ENCODE assay signal across 1 cellular context in the genomic region with DNA sequence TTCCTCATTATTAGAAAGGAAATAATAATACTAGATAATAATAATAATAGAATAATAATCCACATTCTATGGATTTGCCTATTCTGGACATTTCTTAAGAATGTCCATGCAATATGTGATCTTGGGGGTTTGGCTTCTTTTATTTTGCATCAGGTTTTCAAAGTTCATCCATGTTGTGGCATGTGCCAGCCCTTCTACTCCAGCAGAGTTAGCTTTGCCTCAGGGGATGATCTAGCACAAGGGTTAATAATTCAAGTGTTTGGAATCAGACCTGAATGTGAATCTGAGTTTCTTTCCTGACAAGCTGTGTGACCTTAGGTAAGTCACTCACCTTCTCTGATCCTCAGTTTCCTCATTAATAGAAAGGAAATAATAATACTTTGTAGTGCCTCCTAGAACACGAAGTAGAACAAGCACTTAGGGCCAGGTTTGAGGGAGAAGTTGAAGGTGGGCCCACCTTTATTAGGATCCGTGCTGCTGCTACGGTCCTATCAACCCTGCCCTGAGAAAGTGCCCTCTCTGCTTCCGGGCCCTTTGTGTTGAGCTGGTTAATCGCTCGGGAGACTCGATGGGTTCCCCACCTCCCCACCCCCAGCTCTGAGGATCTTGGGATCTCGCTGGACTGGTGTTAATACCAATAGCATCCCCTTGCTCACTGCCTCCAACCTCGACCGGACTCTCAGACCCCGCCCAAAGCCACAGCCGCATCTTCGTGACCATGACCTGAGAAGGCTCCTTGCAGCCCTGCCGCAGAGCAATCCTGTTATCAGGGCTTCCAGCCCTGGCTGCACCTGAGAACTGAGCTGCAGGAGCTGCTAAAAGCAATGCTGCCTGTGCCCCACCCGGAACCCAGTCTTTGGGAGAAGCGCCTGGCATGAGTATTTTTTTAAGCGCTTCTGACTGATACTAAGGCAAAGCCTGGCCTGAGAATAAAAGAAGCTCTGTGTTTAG.
TF ChIP-seq lines count a peak whose summit lies in the region.

No MANE protein-coding gene starts in this region.

TF ChIP-seq in K562, 482 proteins besides CTCF, POLR2A, EP300 and RAD21 (continued from another document and continues in another):
- TF ChIP-seq, protein P1, sequence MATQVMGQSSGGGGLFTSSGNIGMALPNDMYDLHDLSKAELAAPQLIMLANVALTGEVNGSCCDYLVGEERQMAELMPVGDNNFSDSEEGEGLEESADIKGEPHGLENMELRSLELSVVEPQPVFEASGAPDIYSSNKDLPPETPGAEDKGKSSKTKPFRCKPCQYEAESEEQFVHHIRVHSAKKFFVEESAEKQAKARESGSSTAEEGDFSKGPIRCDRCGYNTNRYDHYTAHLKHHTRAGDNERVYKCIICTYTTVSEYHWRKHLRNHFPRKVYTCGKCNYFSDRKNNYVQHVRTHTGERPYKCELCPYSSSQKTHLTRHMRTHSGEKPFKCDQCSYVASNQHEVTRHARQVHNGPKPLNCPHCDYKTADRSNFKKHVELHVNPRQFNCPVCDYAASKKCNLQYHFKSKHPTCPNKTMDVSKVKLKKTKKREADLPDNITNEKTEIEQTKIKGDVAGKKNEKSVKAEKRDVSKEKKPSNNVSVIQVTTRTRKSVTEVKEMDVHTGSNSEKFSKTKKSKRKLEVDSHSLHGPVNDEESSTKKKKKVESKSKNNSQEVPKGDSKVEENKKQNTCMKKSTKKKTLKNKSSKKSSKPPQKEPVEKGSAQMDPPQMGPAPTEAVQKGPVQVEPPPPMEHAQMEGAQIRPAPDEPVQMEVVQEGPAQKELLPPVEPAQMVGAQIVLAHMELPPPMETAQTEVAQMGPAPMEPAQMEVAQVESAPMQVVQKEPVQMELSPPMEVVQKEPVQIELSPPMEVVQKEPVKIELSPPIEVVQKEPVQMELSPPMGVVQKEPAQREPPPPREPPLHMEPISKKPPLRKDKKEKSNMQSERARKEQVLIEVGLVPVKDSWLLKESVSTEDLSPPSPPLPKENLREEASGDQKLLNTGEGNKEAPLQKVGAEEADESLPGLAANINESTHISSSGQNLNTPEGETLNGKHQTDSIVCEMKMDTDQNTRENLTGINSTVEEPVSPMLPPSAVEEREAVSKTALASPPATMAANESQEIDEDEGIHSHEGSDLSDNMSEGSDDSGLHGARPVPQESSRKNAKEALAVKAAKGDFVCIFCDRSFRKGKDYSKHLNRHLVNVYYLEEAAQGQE (CRISPR knock-in tag; IDR thresholded peaks at IDR 0.05; ENCODE audit: low read depth), result no peak
- TF ChIP-seq CBX3 (IDR thresholded peaks at IDR 0.05; ENCODE audit: borderline replicate concordance in 1 of 2, low read length in 2 of 2), result peak in 1 of 2 experiments; percentile 10; a peak in 1 of 3 replicates
- TF ChIP-seq, protein P2, sequence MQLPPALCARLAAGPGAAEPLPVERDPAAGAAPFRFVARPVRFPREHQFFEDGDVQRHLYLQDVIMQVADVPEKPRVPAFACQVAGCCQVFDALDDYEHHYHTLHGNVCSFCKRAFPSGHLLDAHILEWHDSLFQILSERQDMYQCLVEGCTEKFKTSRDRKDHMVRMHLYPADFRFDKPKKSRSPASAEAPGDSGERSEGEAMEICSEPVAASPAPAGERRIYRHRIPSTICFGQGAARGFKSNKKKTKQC (CRISPR knock-in tag; IDR thresholded peaks at IDR 0.05), result no peak
- TF ChIP-seq GATAD2B (IDR thresholded peaks at IDR 0.05; ENCODE audit: borderline replicate concordance), result no peak
- peak; percentile 60 for TF ChIP-seq TEAD4 (IDR thresholded peaks at IDR 0.05; ENCODE audit: low read length)
- TF ChIP-seq TEAD4 (CRISPR knock-in tag; IDR thresholded peaks at IDR 0.05; ENCODE audit: borderline replicate concordance), result no peak
- TF ChIP-seq XRCC5 (IDR thresholded peaks at IDR 0.05; ENCODE audit: low read depth, low read length), result no peak
- TF ChIP-seq ZNF24 (IDR thresholded peaks at IDR 0.05), result no peak
- peak in 1 of 2 experiments; percentile 90; a peak in 3 of 4 replicates for TF ChIP-seq RCOR1 (IDR thresholded peaks at IDR 0.05; ENCODE audit: borderline replicate concordance in 1 of 2, low read depth in 2 of 2, low read length in 2 of 2)
- TF ChIP-seq TCFL5 (CRISPR knock-in tag; conservative IDR thresholded peaks at IDR 0.05), result no peak
- peak; percentile 85 for TF ChIP-seq CBFA2T3 (IDR thresholded peaks at IDR 0.05)
- TF ChIP-seq, protein P3, sequence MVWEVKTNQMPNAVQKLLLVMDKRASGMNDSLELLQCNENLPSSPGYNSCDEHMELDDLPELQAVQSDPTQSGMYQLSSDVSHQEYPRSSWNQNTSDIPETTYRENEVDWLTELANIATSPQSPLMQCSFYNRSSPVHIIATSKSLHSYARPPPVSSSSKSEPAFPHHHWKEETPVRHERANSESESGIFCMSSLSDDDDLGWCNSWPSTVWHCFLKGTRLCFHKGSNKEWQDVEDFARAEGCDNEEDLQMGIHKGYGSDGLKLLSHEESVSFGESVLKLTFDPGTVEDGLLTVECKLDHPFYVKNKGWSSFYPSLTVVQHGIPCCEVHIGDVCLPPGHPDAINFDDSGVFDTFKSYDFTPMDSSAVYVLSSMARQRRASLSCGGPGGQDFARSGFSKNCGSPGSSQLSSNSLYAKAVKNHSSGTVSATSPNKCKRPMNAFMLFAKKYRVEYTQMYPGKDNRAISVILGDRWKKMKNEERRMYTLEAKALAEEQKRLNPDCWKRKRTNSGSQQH (CRISPR knock-in tag; IDR thresholded peaks at IDR 0.05), result no peak
- TF ChIP-seq FIP1L1 (IDR thresholded peaks at IDR 0.05; ENCODE audit: low read depth, low read length, poor library complexity, severe bottlenecking), result no peak
- TF ChIP-seq DACH1 (IDR thresholded peaks at IDR 0.05; ENCODE audit: partially characterized antibody), result peak; percentile 56
- TF ChIP-seq ARID2 (IDR thresholded peaks at IDR 0.05), result no peak
- TF ChIP-seq U2AF2 (optimal IDR thresholded peaks at IDR 0.05; ENCODE audit: low read depth, low read length), result no peak
- no peak for TF ChIP-seq ARNT (IDR thresholded peaks at IDR 0.05)
- no peak for TF ChIP-seq U2AF1 (optimal IDR thresholded peaks at IDR 0.05; ENCODE audit: low read depth, low read length)
- TF ChIP-seq, protein P4, sequence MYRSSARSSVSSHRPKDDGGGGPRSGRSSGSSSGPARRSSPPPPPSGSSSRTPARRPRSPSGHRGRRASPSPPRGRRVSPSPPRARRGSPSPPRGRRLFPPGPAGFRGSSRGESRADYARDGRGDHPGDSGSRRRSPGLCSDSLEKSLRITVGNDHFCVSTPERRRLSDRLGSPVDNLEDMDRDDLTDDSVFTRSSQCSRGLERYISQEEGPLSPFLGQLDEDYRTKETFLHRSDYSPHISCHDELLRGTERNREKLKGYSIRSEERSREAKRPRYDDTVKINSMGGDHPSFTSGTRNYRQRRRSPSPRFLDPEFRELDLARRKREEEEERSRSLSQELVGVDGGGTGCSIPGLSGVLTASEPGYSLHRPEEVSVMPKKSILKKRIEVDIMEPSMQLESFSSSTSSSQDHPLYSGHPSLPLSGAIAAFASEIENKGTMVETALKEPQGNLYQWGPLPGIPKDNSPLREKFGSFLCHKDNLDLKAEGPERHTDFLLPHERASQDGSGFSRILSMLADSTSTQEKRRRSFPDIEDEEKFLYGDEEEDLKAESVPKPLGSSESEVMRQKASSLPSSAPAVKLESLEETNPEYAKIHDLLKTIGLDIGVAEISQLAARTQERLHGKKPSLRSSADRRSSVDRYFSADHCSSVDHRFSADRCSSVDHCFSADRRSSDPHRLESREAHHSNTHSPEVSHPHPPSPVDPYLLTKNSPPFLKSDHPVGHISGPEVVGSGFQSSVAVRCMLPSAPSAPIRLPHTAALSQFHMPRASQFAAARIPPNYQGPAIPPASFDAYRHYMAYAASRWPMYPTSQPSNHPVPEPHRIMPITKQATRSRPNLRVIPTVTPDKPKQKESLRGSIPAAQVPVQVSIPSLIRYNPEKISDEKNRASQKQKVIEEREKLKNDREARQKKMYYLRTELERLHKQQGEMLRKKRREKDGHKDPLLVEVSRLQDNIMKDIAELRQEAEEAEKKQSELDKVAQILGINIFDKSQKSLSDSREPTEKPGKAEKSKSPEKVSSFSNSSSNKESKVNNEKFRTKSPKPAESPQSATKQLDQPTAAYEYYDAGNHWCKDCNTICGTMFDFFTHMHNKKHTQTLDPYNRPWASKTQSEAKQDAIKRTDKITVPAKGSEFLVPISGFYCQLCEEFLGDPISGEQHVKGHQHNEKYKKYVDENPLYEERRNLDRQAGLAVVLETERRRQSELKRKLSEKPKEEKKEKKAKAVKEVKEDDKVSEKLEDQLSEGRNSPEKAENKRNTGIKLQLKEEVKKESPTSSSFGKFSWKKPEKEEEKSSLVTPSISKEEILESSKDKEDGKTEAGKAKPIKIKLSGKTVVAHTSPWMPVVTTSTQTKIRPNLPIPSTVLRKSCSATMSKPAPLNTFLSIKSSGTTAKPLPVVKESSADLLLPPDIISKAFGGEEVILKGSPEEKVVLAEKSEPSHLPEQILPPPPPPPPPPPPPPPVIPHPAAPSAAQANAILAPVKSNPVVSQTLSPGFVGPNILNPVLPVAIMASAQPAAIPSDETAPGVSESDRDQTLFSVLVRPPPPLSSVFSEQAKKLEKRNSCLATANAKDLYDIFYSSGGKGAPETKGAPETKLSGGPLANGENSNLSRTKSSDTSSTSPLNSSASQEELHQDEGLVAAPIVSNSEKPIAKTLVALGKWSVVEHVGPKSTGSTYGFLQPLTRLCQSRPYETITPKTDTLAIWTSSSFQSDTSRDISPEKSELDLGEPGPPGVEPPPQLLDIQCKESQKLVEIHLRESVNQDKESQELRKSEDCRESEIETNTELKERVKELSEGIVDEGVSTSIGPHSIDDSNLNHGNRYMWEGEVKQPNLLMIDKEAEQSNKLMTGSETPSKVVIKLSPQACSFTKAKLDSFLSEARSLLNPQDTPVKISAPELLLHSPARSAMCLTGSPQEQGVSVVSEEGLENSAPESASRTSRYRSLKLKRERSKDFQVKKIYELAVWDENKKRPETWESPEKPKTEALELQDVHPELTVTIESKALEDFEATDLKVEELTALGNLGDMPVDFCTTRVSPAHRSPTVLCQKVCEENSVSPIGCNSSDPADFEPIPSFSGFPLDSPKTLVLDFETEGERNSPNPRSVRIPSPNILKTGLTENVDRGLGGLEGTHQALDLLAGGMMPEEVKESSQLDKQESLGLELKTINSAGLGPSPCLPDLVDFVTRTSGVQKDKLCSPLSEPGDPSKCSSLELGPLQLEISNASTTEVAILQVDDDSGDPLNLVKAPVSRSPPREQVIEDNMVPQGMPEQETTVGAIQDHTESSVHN (IDR thresholded peaks at IDR 0.05; ENCODE audit: borderline replicate concordance in 1 of 2, low read depth in 1 of 2), result no peak
- TF ChIP-seq, protein P5, sequence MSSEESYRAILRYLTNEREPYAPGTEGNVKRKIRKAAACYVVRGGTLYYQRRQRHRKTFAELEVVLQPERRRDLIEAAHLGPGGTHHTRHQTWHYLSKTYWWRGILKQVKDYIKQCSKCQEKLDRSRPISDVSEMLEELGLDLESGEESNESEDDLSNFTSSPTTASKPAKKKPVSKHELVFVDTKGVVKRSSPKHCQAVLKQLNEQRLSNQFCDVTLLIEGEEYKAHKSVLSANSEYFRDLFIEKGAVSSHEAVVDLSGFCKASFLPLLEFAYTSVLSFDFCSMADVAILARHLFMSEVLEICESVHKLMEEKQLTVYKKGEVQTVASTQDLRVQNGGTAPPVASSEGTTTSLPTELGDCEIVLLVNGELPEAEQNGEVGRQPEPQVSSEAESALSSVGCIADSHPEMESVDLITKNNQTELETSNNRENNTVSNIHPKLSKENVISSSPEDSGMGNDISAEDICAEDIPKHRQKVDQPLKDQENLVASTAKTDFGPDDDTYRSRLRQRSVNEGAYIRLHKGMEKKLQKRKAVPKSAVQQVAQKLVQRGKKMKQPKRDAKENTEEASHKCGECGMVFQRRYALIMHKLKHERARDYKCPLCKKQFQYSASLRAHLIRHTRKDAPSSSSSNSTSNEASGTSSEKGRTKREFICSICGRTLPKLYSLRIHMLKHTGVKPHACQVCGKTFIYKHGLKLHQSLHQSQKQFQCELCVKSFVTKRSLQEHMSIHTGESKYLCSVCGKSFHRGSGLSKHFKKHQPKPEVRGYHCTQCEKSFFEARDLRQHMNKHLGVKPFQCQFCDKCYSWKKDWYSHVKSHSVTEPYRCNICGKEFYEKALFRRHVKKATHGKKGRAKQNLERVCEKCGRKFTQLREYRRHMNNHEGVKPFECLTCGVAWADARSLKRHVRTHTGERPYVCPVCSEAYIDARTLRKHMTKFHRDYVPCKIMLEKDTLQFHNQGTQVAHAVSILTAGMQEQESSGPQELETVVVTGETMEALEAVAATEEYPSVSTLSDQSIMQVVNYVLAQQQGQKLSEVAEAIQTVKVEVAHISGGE (CRISPR knock-in tag; IDR thresholded peaks at IDR 0.05), result no peak
- TF ChIP-seq, protein P6, sequence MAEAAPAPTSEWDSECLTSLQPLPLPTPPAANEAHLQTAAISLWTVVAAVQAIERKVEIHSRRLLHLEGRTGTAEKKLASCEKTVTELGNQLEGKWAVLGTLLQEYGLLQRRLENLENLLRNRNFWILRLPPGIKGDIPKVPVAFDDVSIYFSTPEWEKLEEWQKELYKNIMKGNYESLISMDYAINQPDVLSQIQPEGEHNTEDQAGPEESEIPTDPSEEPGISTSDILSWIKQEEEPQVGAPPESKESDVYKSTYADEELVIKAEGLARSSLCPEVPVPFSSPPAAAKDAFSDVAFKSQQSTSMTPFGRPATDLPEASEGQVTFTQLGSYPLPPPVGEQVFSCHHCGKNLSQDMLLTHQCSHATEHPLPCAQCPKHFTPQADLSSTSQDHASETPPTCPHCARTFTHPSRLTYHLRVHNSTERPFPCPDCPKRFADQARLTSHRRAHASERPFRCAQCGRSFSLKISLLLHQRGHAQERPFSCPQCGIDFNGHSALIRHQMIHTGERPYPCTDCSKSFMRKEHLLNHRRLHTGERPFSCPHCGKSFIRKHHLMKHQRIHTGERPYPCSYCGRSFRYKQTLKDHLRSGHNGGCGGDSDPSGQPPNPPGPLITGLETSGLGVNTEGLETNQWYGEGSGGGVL (CRISPR knock-in tag; IDR thresholded peaks at IDR 0.05), result no peak
- no peak for TF ChIP-seq KAT7 (CRISPR knock-in tag; IDR thresholded peaks at IDR 0.05; ENCODE audit: borderline replicate concordance)
- TF ChIP-seq, protein P7, sequence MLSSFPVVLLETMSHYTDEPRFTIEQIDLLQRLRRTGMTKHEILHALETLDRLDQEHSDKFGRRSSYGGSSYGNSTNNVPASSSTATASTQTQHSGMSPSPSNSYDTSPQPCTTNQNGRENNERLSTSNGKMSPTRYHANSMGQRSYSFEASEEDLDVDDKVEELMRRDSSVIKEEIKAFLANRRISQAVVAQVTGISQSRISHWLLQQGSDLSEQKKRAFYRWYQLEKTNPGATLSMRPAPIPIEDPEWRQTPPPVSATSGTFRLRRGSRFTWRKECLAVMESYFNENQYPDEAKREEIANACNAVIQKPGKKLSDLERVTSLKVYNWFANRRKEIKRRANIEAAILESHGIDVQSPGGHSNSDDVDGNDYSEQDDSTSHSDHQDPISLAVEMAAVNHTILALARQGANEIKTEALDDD (IDR thresholded peaks at IDR 0.05), result no peak
- TF ChIP-seq ZNF143 (CRISPR knock-in tag; IDR thresholded peaks at IDR 0.05), result no peak
- TF ChIP-seq, protein P8, sequence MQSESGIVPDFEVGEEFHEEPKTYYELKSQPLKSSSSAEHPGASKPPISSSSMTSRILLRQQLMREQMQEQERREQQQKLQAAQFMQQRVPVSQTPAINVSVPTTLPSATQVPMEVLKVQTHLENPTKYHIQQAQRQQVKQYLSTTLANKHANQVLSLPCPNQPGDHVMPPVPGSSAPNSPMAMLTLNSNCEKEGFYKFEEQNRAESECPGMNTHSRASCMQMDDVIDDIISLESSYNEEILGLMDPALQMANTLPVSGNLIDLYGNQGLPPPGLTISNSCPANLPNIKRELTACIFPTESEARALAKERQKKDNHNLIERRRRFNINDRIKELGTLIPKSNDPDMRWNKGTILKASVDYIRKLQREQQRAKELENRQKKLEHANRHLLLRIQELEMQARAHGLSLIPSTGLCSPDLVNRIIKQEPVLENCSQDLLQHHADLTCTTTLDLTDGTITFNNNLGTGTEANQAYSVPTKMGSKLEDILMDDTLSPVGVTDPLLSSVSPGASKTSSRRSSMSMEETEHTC (IDR thresholded peaks at IDR 0.05), result no peak
- peak; percentile 58; the same call in 1 of the 2 replicates for TF ChIP-seq MYNN (IDR thresholded peaks at IDR 0.05)
- TF ChIP-seq MYNN (CRISPR knock-in tag; IDR thresholded peaks at IDR 0.05), result no peak
- no peak for TF ChIP-seq NCOA6 (IDR thresholded peaks at IDR 0.05)
- TF ChIP-seq SUPT5H (IDR thresholded peaks at IDR 0.05), result no peak
- 0 out of 4 replicates have a peak, but pooled peaks of 1 of the 2 experiments have one; percentile 12 for TF ChIP-seq NRF1 (conservative IDR thresholded peaks at IDR 0.05 in 1 of 2, IDR thresholded peaks at IDR 0.05 in 1 of 2)
